Comparison of ENCODE assay signal across 1 cellular context in genomic region chr6:151143337-151143736, GRCh38.
TF ChIP-seq lines count a peak whose summit lies in the region.

No MANE protein-coding gene starts in this region.

TF ChIP-seq in GM23338, 12 proteins besides CTCF, POLR2A, EP300 and RAD21 (continued from another document):
- no peak for TF ChIP-seq REST (IDR thresholded peaks at IDR 0.05; ENCODE audit: unreplicated experiment)
- no peak for TF ChIP-seq CREB1 (CRISPR knock-in tag; IDR thresholded peaks at IDR 0.05; ENCODE audit: low read depth)
- TF ChIP-seq POLR2AphosphoS5 (IDR thresholded peaks at IDR 0.05; ENCODE audit: low read depth), result no peak
- TF ChIP-seq JUNB (IDR thresholded peaks at IDR 0.05; ENCODE audit: unreplicated experiment), result no peak
- TF ChIP-seq NANOG (IDR thresholded peaks at IDR 0.05; ENCODE audit: borderline replicate concordance), result no peak
- no peak for TF ChIP-seq EZH2phosphoT487 (IDR thresholded peaks at IDR 0.05; ENCODE audit: unreplicated experiment)
- TF ChIP-seq ETS1 (IDR thresholded peaks at IDR 0.05), result no peak
- no peak for TF ChIP-seq ZNF331 (CRISPR knock-in tag; IDR thresholded peaks at IDR 0.05; ENCODE audit: low read depth)
- TF ChIP-seq STAT1 (IDR thresholded peaks at IDR 0.05; ENCODE audit: unreplicated experiment), result no peak
- TF ChIP-seq ZNF114 (CRISPR knock-in tag; IDR thresholded peaks at IDR 0.05), result no peak
- no peak for TF ChIP-seq ZNF462 (CRISPR knock-in tag; IDR thresholded peaks at IDR 0.05)
